In the genomic region with DNA sequence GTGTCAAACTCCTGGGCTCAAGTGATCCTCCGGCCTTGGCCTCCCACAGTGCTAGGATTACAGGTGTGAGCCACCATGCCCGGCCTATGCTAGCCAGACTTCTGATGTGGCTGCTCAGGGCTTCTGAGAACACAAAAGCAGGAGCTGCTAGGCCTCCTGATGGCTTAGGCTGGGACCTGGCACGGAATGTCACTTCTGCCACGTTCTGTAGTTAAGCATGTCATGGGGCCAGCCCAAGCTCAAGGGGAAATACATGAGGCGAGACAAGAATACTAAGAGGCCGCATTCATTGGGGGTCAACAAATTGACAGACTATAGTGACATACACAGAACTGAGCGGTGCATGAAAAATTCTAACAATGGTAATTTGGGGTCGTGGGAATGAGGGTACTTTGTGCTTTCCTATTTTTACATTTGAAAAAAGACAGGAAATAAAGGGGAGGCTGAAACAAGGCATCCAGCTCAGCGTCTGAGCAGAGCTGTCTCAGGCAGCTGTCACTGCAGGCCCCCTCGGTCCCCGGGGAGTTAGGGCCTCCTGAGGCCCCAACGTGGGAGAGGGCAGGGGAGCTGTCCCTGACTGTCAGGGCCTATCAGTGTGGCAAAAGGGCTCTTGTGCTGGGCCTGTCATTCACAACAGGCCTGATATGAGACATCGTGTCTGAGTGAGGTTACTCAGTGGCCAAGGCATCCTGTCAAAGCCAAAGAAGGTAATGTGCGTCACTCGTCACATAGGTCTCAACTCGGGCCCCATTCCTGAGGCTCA, we compare ENCODE assay signal across 1 cellular context.
A peak's percentile ranks its signal among the peaks of the same experiment; 100 is the strongest.
TF ChIP-seq lines count a peak whose summit lies in the region.

No MANE protein-coding gene starts in this region.

TF ChIP-seq in GM12878, 131 proteins besides CTCF, POLR2A, EP300 and RAD21 (continued from another document and continues in another):
- TF ChIP-seq IKZF2 (IDR thresholded peaks at IDR 0.05): no peak
- no peak for TF ChIP-seq SMAD5 (IDR thresholded peaks at IDR 0.05; ENCODE audit: low read depth)
- TF ChIP-seq EGR1 (IDR thresholded peaks at IDR 0.05; ENCODE audit: borderline replicate concordance in 1 of 2, low read depth in 2 of 2, low read length in 2 of 2): no peak
- TF ChIP-seq SUZ12 (IDR thresholded peaks at IDR 0.05; ENCODE audit: unreplicated experiment): no peak
- TF ChIP-seq FOS (IDR thresholded peaks at IDR 0.05; ENCODE audit: borderline replicate concordance, extremely low read depth, insufficient read length): no peak
- TF ChIP-seq, protein P1, sequence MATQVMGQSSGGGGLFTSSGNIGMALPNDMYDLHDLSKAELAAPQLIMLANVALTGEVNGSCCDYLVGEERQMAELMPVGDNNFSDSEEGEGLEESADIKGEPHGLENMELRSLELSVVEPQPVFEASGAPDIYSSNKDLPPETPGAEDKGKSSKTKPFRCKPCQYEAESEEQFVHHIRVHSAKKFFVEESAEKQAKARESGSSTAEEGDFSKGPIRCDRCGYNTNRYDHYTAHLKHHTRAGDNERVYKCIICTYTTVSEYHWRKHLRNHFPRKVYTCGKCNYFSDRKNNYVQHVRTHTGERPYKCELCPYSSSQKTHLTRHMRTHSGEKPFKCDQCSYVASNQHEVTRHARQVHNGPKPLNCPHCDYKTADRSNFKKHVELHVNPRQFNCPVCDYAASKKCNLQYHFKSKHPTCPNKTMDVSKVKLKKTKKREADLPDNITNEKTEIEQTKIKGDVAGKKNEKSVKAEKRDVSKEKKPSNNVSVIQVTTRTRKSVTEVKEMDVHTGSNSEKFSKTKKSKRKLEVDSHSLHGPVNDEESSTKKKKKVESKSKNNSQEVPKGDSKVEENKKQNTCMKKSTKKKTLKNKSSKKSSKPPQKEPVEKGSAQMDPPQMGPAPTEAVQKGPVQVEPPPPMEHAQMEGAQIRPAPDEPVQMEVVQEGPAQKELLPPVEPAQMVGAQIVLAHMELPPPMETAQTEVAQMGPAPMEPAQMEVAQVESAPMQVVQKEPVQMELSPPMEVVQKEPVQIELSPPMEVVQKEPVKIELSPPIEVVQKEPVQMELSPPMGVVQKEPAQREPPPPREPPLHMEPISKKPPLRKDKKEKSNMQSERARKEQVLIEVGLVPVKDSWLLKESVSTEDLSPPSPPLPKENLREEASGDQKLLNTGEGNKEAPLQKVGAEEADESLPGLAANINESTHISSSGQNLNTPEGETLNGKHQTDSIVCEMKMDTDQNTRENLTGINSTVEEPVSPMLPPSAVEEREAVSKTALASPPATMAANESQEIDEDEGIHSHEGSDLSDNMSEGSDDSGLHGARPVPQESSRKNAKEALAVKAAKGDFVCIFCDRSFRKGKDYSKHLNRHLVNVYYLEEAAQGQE (IDR thresholded peaks at IDR 0.05; ENCODE audit: low read depth, low read length): no peak
- no peak for TF ChIP-seq SIN3A (IDR thresholded peaks at IDR 0.05; ENCODE audit: low read depth, low read length)
- TF ChIP-seq, protein P2, sequence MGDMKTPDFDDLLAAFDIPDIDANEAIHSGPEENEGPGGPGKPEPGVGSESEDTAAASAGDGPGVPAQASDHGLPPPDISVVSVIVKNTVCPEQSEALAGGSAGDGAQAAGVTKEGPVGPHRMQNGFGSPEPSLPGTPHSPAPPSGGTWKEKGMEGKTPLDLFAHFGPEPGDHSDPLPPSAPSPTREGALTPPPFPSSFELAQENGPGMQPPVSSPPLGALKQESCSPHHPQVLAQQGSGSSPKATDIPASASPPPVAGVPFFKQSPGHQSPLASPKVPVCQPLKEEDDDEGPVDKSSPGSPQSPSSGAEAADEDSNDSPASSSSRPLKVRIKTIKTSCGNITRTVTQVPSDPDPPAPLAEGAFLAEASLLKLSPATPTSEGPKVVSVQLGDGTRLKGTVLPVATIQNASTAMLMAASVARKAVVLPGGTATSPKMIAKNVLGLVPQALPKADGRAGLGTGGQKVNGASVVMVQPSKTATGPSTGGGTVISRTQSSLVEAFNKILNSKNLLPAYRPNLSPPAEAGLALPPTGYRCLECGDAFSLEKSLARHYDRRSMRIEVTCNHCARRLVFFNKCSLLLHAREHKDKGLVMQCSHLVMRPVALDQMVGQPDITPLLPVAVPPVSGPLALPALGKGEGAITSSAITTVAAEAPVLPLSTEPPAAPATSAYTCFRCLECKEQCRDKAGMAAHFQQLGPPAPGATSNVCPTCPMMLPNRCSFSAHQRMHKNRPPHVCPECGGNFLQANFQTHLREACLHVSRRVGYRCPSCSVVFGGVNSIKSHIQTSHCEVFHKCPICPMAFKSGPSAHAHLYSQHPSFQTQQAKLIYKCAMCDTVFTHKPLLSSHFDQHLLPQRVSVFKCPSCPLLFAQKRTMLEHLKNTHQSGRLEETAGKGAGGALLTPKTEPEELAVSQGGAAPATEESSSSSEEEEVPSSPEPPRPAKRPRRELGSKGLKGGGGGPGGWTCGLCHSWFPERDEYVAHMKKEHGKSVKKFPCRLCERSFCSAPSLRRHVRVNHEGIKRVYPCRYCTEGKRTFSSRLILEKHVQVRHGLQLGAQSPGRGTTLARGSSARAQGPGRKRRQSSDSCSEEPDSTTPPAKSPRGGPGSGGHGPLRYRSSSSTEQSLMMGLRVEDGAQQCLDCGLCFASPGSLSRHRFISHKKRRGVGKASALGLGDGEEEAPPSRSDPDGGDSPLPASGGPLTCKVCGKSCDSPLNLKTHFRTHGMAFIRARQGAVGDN (IDR thresholded peaks at IDR 0.05): peak; percentile 87
- TF ChIP-seq ETV6 (conservative IDR thresholded peaks at IDR 0.05 in 1 of 2, IDR thresholded peaks at IDR 0.05 in 1 of 2; ENCODE audit: borderline replicate concordance in 1 of 2, low read depth in 1 of 2): no peak
- TF ChIP-seq, protein P3, sequence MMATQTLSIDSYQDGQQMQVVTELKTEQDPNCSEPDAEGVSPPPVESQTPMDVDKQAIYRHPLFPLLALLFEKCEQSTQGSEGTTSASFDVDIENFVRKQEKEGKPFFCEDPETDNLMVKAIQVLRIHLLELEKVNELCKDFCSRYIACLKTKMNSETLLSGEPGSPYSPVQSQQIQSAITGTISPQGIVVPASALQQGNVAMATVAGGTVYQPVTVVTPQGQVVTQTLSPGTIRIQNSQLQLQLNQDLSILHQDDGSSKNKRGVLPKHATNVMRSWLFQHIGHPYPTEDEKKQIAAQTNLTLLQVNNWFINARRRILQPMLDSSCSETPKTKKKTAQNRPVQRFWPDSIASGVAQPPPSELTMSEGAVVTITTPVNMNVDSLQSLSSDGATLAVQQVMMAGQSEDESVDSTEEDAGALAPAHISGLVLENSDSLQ (IDR thresholded peaks at IDR 0.05): peak; percentile 92
- TF ChIP-seq NKRF (conservative IDR thresholded peaks at IDR 0.05): no peak
- TF ChIP-seq PAX5 (IDR thresholded peaks at IDR 0.05; ENCODE audit: borderline replicate concordance, low read depth, low read length): no peak
- TF ChIP-seq, protein P4, sequence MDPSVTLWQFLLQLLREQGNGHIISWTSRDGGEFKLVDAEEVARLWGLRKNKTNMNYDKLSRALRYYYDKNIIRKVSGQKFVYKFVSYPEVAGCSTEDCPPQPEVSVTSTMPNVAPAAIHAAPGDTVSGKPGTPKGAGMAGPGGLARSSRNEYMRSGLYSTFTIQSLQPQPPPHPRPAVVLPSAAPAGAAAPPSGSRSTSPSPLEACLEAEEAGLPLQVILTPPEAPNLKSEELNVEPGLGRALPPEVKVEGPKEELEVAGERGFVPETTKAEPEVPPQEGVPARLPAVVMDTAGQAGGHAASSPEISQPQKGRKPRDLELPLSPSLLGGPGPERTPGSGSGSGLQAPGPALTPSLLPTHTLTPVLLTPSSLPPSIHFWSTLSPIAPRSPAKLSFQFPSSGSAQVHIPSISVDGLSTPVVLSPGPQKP (IDR thresholded peaks at IDR 0.05; ENCODE audit: low read depth, low read length): no peak
- TF ChIP-seq, protein P5, sequence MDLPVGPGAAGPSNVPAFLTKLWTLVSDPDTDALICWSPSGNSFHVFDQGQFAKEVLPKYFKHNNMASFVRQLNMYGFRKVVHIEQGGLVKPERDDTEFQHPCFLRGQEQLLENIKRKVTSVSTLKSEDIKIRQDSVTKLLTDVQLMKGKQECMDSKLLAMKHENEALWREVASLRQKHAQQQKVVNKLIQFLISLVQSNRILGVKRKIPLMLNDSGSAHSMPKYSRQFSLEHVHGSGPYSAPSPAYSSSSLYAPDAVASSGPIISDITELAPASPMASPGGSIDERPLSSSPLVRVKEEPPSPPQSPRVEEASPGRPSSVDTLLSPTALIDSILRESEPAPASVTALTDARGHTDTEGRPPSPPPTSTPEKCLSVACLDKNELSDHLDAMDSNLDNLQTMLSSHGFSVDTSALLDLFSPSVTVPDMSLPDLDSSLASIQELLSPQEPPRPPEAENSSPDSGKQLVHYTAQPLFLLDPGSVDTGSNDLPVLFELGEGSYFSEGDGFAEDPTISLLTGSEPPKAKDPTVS (IDR thresholded peaks at IDR 0.05; ENCODE audit: low read depth, low read length): no peak
- TF ChIP-seq MEF2B (IDR thresholded peaks at IDR 0.05; ENCODE audit: partially characterized antibody, poor library complexity, severe bottlenecking): peak; percentile 100
- TF ChIP-seq, protein P6, sequence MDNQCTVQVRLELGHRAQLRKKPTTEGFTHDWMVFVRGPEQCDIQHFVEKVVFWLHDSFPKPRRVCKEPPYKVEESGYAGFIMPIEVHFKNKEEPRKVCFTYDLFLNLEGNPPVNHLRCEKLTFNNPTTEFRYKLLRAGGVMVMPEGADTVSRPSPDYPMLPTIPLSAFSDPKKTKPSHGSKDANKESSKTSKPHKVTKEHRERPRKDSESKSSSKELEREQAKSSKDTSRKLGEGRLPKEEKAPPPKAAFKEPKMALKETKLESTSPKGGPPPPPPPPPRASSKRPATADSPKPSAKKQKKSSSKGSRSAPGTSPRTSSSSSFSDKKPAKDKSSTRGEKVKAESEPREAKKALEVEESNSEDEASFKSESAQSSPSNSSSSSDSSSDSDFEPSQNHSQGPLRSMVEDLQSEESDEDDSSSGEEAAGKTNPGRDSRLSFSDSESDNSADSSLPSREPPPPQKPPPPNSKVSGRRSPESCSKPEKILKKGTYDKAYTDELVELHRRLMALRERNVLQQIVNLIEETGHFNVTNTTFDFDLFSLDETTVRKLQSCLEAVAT (IDR thresholded peaks at IDR 0.05): 0 out of 2 replicates have a peak, but pooled peaks have one; percentile 29
- no peak for TF ChIP-seq RELA (IDR thresholded peaks at IDR 0.05; ENCODE audit: borderline replicate concordance, partially characterized antibody)
- no peak for TF ChIP-seq TCF3 (IDR thresholded peaks at IDR 0.05; ENCODE audit: borderline replicate concordance, insufficient read depth, low read depth, low read length)
- TF ChIP-seq NR2C2 (IDR thresholded peaks at IDR 0.05; ENCODE audit: borderline replicate concordance, control insufficient read depth, insufficient read length, low read depth): no peak
- no peak for TF ChIP-seq ASH2L (IDR thresholded peaks at IDR 0.05; ENCODE audit: borderline replicate concordance, low read depth)
- no peak for TF ChIP-seq IRF3 (IDR thresholded peaks at IDR 0.05)
- peak; percentile 99 for TF ChIP-seq GATAD2B (conservative IDR thresholded peaks at IDR 0.05; ENCODE audit: low read depth)
- TF ChIP-seq TARDBP (IDR thresholded peaks at IDR 0.05; ENCODE audit: borderline replicate concordance): no peak
- peak; percentile 97; the same call in 1 of the 2 replicates for TF ChIP-seq RB1 (IDR thresholded peaks at IDR 0.05; ENCODE audit: borderline replicate concordance)
- TF ChIP-seq TCF12 (IDR thresholded peaks at IDR 0.05; ENCODE audit: low read depth, low read length): peak; percentile 73; the same call in 1 of the 2 replicates
- TF ChIP-seq DPF2 (IDR thresholded peaks at IDR 0.05): 0 out of 2 replicates have a peak, but pooled peaks have one; percentile 37
- TF ChIP-seq JUND (IDR thresholded peaks at IDR 0.05; ENCODE audit: low read depth, low read length): no peak
- peak; percentile 45; the same call in 1 of the 2 replicates for TF ChIP-seq NBN (IDR thresholded peaks at IDR 0.05)
- no peak for TF ChIP-seq FOXK2 (IDR thresholded peaks at IDR 0.05)
- no peak for TF ChIP-seq SMAD1 (IDR thresholded peaks at IDR 0.05; ENCODE audit: low read depth, partially characterized antibody)
- no peak for TF ChIP-seq E2F4 (IDR thresholded peaks at IDR 0.05; ENCODE audit: low read depth, low read length)
- no peak for TF ChIP-seq ESRRA (IDR thresholded peaks at IDR 0.05; ENCODE audit: low read length)
- TF ChIP-seq SMC3 (IDR thresholded peaks at IDR 0.05; ENCODE audit: borderline replicate concordance, low read length): no peak
- no peak for TF ChIP-seq CBX5 (IDR thresholded peaks at IDR 0.05; ENCODE audit: low read depth)
- TF ChIP-seq BRCA1 (IDR thresholded peaks at IDR 0.05; ENCODE audit: low read depth, low read length): no peak
